8 cellular contexts compared by ENCODE assay signal in genomic region chr11:9972917-9973504, GRCh38.
DNase-seq lines count a peak whose midpoint lies in the region; ATAC-seq and TF ChIP-seq lines count a peak whose summit lies in the region.

No MANE protein-coding gene starts in this region.

- H3K4me1 ChIP-seq in ovary (ENCODE audit: insufficient read depth), result no peaks in the 10 kb centered on the region

- intact Hi-C loops in ovary (cut with DNase I), result loop anchor here (2.0 to 10.0 kb wide), 5 partner anchors 214 to 334 kb away; partner anchors contain the start of gene ADM (in 2 of the 4)

- no peak for TF ChIP-seq POLR2A in ovary (IDR thresholded peaks at IDR 0.05)

- no peaks in the 10 kb centered on the region for H3K9me3 ChIP-seq in ovary

- H3K4me3 ChIP-seq in AG10803 (ENCODE audit: low read length), result no peak overlapping the region
- no peak overlapping the region for H3K4me3 ChIP-seq in ovary

- H3K27ac ChIP-seq in VCaP (0 out of 2 replicates have a peak overlapping the region, but pooled peaks have one; percentile 32), ovary (no peak overlapping the region)

- no peak for TF ChIP-seq EP300 in ovary (IDR thresholded peaks at IDR 0.05)

- 5 to 9% (median 7%) methylated on average over 7 of the region's 7 CpGs for WGBS in ovary, 3 donors

- DNase-seq in AG10803 (ENCODE audit: low read depth) (peak; percentile 87), LoVo (ENCODE audit: low spot score) (peak; percentile 25), fibroblast of the conjunctiva (ENCODE audit: low read depth) (peak; percentile 75), ovary (peak in 1 of 5 donors; percentile 29)

- TF ChIP-seq CTCF in AG10803 (conservative IDR thresholded peaks at IDR 0.05; ENCODE audit: low read length) (peak; percentile 78), GM12873 (IDR thresholded peaks at IDR 0.05; ENCODE audit: insufficient read depth, low read depth, low read length, missing control alignments) (peak; percentile 65), VCaP (conservative IDR thresholded peaks at IDR 0.05) (peak; percentile 84), ovary (IDR thresholded peaks at IDR 0.05) (peak; percentile 18 to 67 (median 60))

- H3K27me3 ChIP-seq in ovary, result no peaks in the 10 kb centered on the region

- H3K36me3 ChIP-seq in ovary, result no peaks in the 10 kb centered on the region

- ATAC-seq in HG02840 (IDR thresholded peaks at IDR 0.05; ENCODE audit: low FRiP score, unreplicated experiment) (no peak), HG03521 (IDR thresholded peaks at IDR 0.05; ENCODE audit: unreplicated experiment) (no peak)
